ENCODE assay signal across 2 cellular contexts in genomic region chr1:3779912-3780416, GRCh38.
TF ChIP-seq lines count a peak whose summit lies in the region.

No MANE protein-coding gene starts in this region.

TF ChIP-seq in HepG2, 621 proteins besides CTCF, POLR2A, EP300 and RAD21:
- TF ChIP-seq ISL2 (CRISPR knock-in tag; IDR thresholded peaks at IDR 0.05) (no peak), ZFP90 (CRISPR knock-in tag; IDR thresholded peaks at IDR 0.05; ENCODE audit: borderline replicate concordance) (no peak), POLR2AphosphoS5 (IDR thresholded peaks at IDR 0.05; ENCODE audit: low read depth, low read length) (peak; percentile 19; the same call in 1 of the 2 replicates), KDM2A (CRISPR knock-in tag; IDR thresholded peaks at IDR 0.05; ENCODE audit: borderline replicate concordance, low read depth) (peak; percentile 11; the same call in 1 of the 2 replicates), ZC3H13 (CRISPR knock-in tag; IDR thresholded peaks at IDR 0.05) (peak; percentile 59), POLR2G (IDR thresholded peaks at IDR 0.05; ENCODE audit: low read depth, low read length) (peak; percentile 40; the same call in 1 of the 2 replicates)

TF ChIP-seq in K562, 482 proteins besides CTCF, POLR2A, EP300 and RAD21:
- no peak for TF ChIP-seq HINFP (tag; conservative IDR thresholded peaks at IDR 0.05; ENCODE audit: low read depth)
- TF ChIP-seq E2F6 (IDR thresholded peaks at IDR 0.05; ENCODE audit: borderline replicate concordance in 1 of 2, extremely low read depth in 1 of 2, insufficient read depth in 1 of 2, insufficient read length in 1 of 2, low read depth in 1 of 2, low read length in 1 of 2, poor library complexity in 1 of 2, severe bottlenecking in 1 of 2), result peak in 1 of 2 experiments; percentile 3
- no peak for TF ChIP-seq NR2C1 (IDR thresholded peaks at IDR 0.05)
- TF ChIP-seq NR2C1 (tag; IDR thresholded peaks at IDR 0.05), result no peak
- no peak for TF ChIP-seq KAT8 (IDR thresholded peaks at IDR 0.05; ENCODE audit: low read depth)
- TF ChIP-seq POLR2B (IDR thresholded peaks at IDR 0.05; ENCODE audit: low read depth, partially characterized antibody), result no peak
- TF ChIP-seq ZNF282 (CRISPR knock-in tag; IDR thresholded peaks at IDR 0.05), result no peak
- TF ChIP-seq ZZZ3 (IDR thresholded peaks at IDR 0.05), result no peak
- TF ChIP-seq ZEB2 (IDR thresholded peaks at IDR 0.05), result no peak
- no peak for TF ChIP-seq POLR2G (IDR thresholded peaks at IDR 0.05; ENCODE audit: low read depth, low read length)
- peak; percentile 26; the same call in 1 of the 2 replicates for TF ChIP-seq MGA (IDR thresholded peaks at IDR 0.05)
- TF ChIP-seq BCOR (IDR thresholded peaks at IDR 0.05), result no peak
- TF ChIP-seq MECOM (CRISPR knock-in tag; IDR thresholded peaks at IDR 0.05), result 0 out of 2 replicates have a peak, but pooled peaks have one; percentile 9
- TF ChIP-seq NR1H2 (CRISPR knock-in tag; IDR thresholded peaks at IDR 0.05), result no peak
- TF ChIP-seq HMBOX1 (IDR thresholded peaks at IDR 0.05), result no peak
- no peak for TF ChIP-seq ZC3H11A (IDR thresholded peaks at IDR 0.05; ENCODE audit: low read depth, low read length)
- no peak for TF ChIP-seq KAT7 (CRISPR knock-in tag; IDR thresholded peaks at IDR 0.05; ENCODE audit: borderline replicate concordance)
- TF ChIP-seq SP1 (CRISPR knock-in tag; IDR thresholded peaks at IDR 0.05), result 0 out of 2 replicates have a peak, but pooled peaks have one; percentile 25
TF ChIP-seq in K562: peak in this region for 4.
